In genomic region chr10:19096674-19097073, GRCh38 we compare ENCODE assay signal across 25 cellular contexts. TPM values are rescaled to one million over a fixed set of nuclear protein-coding genes. Genes with fewer than 3 reads are reported as not detected.
"Had no signal": no experiment of that assay in that cellular context is flagged by ENCODE, and none has a peak within 500 bp of the region (broad histone marks: within the 10 kb centered on the region; RNA-seq: fewer than 3 reads in every experiment).

No MANE protein-coding gene starts in this region.

- H3K4me3 ChIP-seq: esophagus squamous epithelium, lower lobe of right lung, pancreas, right lobe of liver, thoracic aorta, vagina had no signal

- H3K27me3 Mint-ChIP-seq: effector memory CD8-positive, alpha-beta T cell; naive thymus-derived CD8-positive, alpha-beta T cell; stimulated activated naive B cell treated with anti-CD40 and anti-IgM and Interleukin-4, amounts not matched to agents 10 μg/mL and 1 μg/mL and 100 μg/mL, for 72 hours; stimulated activated naive CD8-positive, alpha-beta T cell treated with anti-CD3 and anti-CD28 coated beads, Interleukin-15, Interleukin-2, amounts not matched to agents 100 ng/mL and 50 ng/mL, for 24 hours had no signal

- H3K36me3 Mint-ChIP-seq: immature natural killer cell; naive thymus-derived CD8-positive, alpha-beta T cell; stimulated activated naive B cell treated with anti-CD40 and anti-IgM and Interleukin-4, amounts not matched to agents 10 μg/mL and 1 μg/mL and 100 μg/mL, for 72 hours had no signal

- H3K27ac ChIP-seq: esophagus squamous epithelium, lower lobe of right lung, neutrophil, pancreas, right lobe of liver, thoracic aorta, vagina had no signal

- H3K36me3 ChIP-seq: esophagus squamous epithelium, lower lobe of right lung, neutrophil, pancreas, right lobe of liver, thoracic aorta, vagina had no signal

- H3K9me3 ChIP-seq: esophagus squamous epithelium, lower lobe of right lung, neutrophil, pancreas, right lobe of liver, thoracic aorta, vagina had no signal

- H3K27ac Mint-ChIP-seq: effector memory CD8-positive, alpha-beta T cell; immature natural killer cell; naive thymus-derived CD8-positive, alpha-beta T cell; stimulated activated naive B cell treated with anti-CD40 and anti-IgM and Interleukin-4, amounts not matched to agents 10 μg/mL and 1 μg/mL and 100 μg/mL, for 72 hours; stimulated activated naive CD8-positive, alpha-beta T cell treated with anti-CD3 and anti-CD28 coated beads, Interleukin-15, Interleukin-2, amounts not matched to agents 100 ng/mL and 50 ng/mL, for 24 hours had no signal

- H3K27me3 ChIP-seq: esophagus squamous epithelium, neutrophil, pancreas, right lobe of liver, vagina had no signal

- H3K4me1 Mint-ChIP-seq: immature natural killer cell; naive thymus-derived CD8-positive, alpha-beta T cell; stimulated activated naive B cell treated with anti-CD40 and anti-IgM and Interleukin-4, amounts not matched to agents 10 μg/mL and 1 μg/mL and 100 μg/mL, for 72 hours had no signal

- DNase-seq: cortex of kidney; effector memory CD8-positive, alpha-beta T cell; erythroblast; esophagus squamous epithelium; foreskin melanocyte; hypothalamus; immature natural killer cell; islet precursor cell; kidney glomerular epithelial cell; left ventricle myocardium superior; lower lobe of right lung; naive thymus-derived CD8-positive, alpha-beta T cell; pancreas; right lobe of liver; small intestine; stimulated activated CD4-positive, alpha-beta T cell treated with anti-CD3 and anti-CD28 coated beads, Interleukin-15, amount 100 ng/mL, for 24 hours; stimulated activated CD4-positive, alpha-beta T cell treated with anti-CD3 and anti-CD28 coated beads, Interleukin-2, amount 100 ng/mL, for 48 hours; stimulated activated naive B cell treated with anti-CD40 and anti-IgM and Interleukin-4, amounts not matched to agents 10 μg/mL and 1 μg/mL and 100 μg/mL, for 72 hours; trophoblast cell had no signal

- ATAC-seq: effector memory CD8-positive, alpha-beta T cell; left ventricle myocardium superior; lower lobe of right lung; naive thymus-derived CD8-positive, alpha-beta T cell; pancreas; right lobe of liver; stimulated activated naive B cell treated with anti-CD40 and anti-IgM and Interleukin-4, amounts not matched to agents 10 μg/mL and 1 μg/mL and 100 μg/mL, for 72 hours had no signal

- H3K4me1 ChIP-seq: esophagus squamous epithelium, lower lobe of right lung, pancreas, right lobe of liver, vagina had no signal

- H3K4me3 Mint-ChIP-seq: effector memory CD8-positive, alpha-beta T cell; immature natural killer cell; naive thymus-derived CD8-positive, alpha-beta T cell; stimulated activated naive B cell treated with anti-CD40 and anti-IgM and Interleukin-4, amounts not matched to agents 10 μg/mL and 1 μg/mL and 100 μg/mL, for 72 hours; stimulated activated naive CD8-positive, alpha-beta T cell treated with anti-CD3 and anti-CD28 coated beads, Interleukin-15, Interleukin-2, amounts not matched to agents 100 ng/mL and 50 ng/mL, for 24 hours had no signal

RNA-seq across cellular contexts. Expression of gene MALRD1, which starts 48.1 kb away (rescaled TPM):
- total RNA-seq: dermis microvascular lymphatic vessel endothelial cell, myocyte had no signal
